1 cellular context compared by ENCODE assay signal in genomic region chr11:115454525-115454924, GRCh38.
TF ChIP-seq lines count a peak whose summit lies in the region.

No MANE protein-coding gene starts in this region.

TF ChIP-seq in HepG2, 621 proteins besides CTCF, POLR2A, EP300 and RAD21:
- TF ChIP-seq RXRB (CRISPR knock-in tag; IDR thresholded peaks at IDR 0.05; ENCODE audit: borderline replicate concordance) (peak; percentile 82), ZNF232 (CRISPR knock-in tag; IDR thresholded peaks at IDR 0.05; ENCODE audit: borderline replicate concordance) (no peak), ZBTB34 (CRISPR knock-in tag; IDR thresholded peaks at IDR 0.05) (peak; percentile 68; the same call in 1 of the 2 replicates), ZMYM2 (CRISPR knock-in tag; IDR thresholded peaks at IDR 0.05) (0 out of 2 replicates have a peak, but pooled peaks have one; percentile 29), ZMYM4 (CRISPR knock-in tag; IDR thresholded peaks at IDR 0.05) (peak; percentile 78; the same call in 1 of the 2 replicates), PAXIP1 (CRISPR knock-in tag; conservative IDR thresholded peaks at IDR 0.05) (0 out of 2 replicates have a peak, but pooled peaks have one; percentile 24), POGZ (CRISPR knock-in tag; IDR thresholded peaks at IDR 0.05) (peak; percentile 66), ZNF644 (CRISPR knock-in tag; IDR thresholded peaks at IDR 0.05; ENCODE audit: low read depth) (0 out of 2 replicates have a peak, but pooled peaks have one; percentile 20), HNF4A (CRISPR knock-in tag; IDR thresholded peaks at IDR 0.05) (peak; percentile 71), EZH2 (conservative IDR thresholded peaks at IDR 0.05; ENCODE audit: low read depth, low read length) (no peak), NBN (conservative IDR thresholded peaks at IDR 0.05) (no peak), ONECUT2 (CRISPR knock-in tag; IDR thresholded peaks at IDR 0.05) (no peak)
- TF ChIP-seq, protein P1, sequence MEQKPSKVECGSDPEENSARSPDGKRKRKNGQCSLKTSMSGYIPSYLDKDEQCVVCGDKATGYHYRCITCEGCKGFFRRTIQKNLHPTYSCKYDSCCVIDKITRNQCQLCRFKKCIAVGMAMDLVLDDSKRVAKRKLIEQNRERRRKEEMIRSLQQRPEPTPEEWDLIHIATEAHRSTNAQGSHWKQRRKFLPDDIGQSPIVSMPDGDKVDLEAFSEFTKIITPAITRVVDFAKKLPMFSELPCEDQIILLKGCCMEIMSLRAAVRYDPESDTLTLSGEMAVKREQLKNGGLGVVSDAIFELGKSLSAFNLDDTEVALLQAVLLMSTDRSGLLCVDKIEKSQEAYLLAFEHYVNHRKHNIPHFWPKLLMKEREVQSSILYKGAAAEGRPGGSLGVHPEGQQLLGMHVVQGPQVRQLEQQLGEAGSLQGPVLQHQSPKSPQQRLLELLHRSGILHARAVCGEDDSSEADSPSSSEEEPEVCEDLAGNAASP (CRISPR knock-in tag; IDR thresholded peaks at IDR 0.05; ENCODE audit: borderline replicate concordance), result peak; percentile 95; the same call in 1 of the 2 replicates
- TF ChIP-seq, protein P2, sequence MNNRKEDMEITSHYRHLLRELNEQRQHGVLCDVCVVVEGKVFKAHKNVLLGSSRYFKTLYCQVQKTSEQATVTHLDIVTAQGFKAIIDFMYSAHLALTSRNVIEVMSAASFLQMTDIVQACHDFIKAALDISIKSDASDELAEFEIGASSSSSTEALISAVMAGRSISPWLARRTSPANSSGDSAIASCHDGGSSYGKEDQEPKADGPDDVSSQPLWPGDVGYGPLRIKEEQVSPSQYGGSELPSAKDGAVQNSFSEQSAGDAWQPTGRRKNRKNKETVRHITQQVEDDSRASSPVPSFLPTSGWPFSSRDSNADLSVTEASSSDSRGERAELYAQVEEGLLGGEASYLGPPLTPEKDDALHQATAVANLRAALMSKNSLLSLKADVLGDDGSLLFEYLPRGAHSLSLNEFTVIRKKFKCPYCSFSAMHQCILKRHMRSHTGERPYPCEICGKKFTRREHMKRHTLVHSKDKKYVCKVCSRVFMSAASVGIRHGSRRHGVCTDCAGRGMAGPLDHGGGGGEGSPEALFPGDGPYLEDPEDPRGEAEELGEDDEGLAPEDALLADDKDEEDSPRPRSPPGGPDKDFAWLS (CRISPR knock-in tag; IDR thresholded peaks at IDR 0.05; ENCODE audit: borderline replicate concordance), result no peak
